ENCODE assay signal across 1 cellular context in the genomic region with DNA sequence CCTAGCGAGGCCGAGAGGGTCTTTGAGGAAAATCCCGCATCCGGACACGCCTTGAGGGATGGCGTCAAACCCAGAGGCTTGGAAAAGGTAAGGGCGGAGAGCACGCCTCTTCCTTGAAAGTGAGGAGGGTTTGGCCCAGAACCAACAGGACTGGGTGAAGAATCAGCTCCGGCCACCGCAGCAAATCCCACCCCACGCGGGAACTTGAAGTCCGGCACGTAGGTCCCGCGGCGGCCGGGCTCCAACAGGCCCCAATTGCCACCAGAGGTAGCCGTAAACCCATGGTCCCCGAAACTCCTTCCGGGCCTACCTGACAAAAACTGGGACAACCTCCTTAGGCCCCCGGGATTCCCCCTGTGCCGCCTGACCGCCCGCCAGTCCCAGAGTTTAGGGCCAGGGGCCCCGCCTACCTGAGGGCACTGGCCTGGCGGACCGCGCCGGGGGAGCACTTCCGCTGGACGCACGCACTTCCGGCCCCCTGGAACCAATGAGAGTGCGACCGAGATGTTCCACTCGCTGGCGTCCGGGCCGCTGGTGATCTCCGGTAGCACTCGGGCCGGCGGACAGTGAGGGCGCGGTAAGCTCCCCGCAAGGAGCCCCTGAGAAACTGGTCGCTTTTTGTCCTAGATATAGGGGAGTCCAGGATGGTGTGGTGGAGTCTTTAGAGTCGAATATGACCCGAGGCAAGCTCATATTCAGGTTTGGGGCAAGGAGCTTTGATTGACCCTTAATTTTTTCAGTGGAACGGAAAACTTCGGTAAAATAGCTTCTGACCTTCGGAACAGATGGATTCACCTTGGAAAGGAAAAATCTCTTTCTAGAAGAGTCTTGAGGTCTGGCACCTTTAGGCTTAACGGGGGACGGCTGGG.
TF ChIP-seq lines count a peak whose summit lies in the region.

A gene (minus strand): TSS at position 453 of the 869 bp plus-strand sequence. CDS start 6,772 bp downstream, outside the sequence.
A gene (plus strand): TSS at position 537 of the 869 bp plus-strand sequence. CDS start 28,599 bp downstream, outside the sequence.

TF ChIP-seq in GM12878, 131 proteins besides CTCF, POLR2A, EP300 and RAD21 (continued from another document and continues in another):
- TF ChIP-seq KDM1A (IDR thresholded peaks at IDR 0.05; ENCODE audit: borderline replicate concordance) = no peak
- peak; percentile 92 for TF ChIP-seq SP1 (IDR thresholded peaks at IDR 0.05; ENCODE audit: low read depth, low read length)
- no peak for TF ChIP-seq MTA2 (IDR thresholded peaks at IDR 0.05; ENCODE audit: low read depth)
- TF ChIP-seq SMAD5 (IDR thresholded peaks at IDR 0.05; ENCODE audit: low read depth) = peak; percentile 91
- peak; percentile 89 for TF ChIP-seq ZNF207 (IDR thresholded peaks at IDR 0.05; ENCODE audit: borderline replicate concordance)
- peak; percentile 98 for TF ChIP-seq POLR2AphosphoS5 (IDR thresholded peaks at IDR 0.05; ENCODE audit: low read length)
- no peak for TF ChIP-seq RCOR1 (conservative IDR thresholded peaks at IDR 0.05; ENCODE audit: low read depth, low read length)
- no peak for TF ChIP-seq KAT2A (conservative IDR thresholded peaks at IDR 0.05; ENCODE audit: control insufficient read depth, low read depth, low read length)
- TF ChIP-seq, protein P1, sequence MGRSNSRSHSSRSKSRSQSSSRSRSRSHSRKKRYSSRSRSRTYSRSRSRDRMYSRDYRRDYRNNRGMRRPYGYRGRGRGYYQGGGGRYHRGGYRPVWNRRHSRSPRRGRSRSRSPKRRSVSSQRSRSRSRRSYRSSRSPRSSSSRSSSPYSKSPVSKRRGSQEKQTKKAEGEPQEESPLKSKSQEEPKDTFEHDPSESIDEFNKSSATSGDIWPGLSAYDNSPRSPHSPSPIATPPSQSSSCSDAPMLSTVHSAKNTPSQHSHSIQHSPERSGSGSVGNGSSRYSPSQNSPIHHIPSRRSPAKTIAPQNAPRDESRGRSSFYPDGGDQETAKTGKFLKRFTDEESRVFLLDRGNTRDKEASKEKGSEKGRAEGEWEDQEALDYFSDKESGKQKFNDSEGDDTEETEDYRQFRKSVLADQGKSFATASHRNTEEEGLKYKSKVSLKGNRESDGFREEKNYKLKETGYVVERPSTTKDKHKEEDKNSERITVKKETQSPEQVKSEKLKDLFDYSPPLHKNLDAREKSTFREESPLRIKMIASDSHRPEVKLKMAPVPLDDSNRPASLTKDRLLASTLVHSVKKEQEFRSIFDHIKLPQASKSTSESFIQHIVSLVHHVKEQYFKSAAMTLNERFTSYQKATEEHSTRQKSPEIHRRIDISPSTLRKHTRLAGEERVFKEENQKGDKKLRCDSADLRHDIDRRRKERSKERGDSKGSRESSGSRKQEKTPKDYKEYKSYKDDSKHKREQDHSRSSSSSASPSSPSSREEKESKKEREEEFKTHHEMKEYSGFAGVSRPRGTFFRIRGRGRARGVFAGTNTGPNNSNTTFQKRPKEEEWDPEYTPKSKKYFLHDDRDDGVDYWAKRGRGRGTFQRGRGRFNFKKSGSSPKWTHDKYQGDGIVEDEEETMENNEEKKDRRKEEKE (IDR thresholded peaks at IDR 0.05) = no peak
- peak; percentile 83 for TF ChIP-seq CREB1 (IDR thresholded peaks at IDR 0.05; ENCODE audit: low read depth)
- TF ChIP-seq ZNF622 (IDR thresholded peaks at IDR 0.05) = no peak
- TF ChIP-seq CEBPB (IDR thresholded peaks at IDR 0.05; ENCODE audit: borderline replicate concordance in 1 of 2, low read depth in 2 of 2, low read length in 2 of 2) = no peak
- 0 out of 2 replicates have a peak, but pooled peaks have one; percentile 55 for TF ChIP-seq WRNIP1 (IDR thresholded peaks at IDR 0.05; ENCODE audit: borderline replicate concordance, low read depth, low read length)
- TF ChIP-seq NR2C1 (IDR thresholded peaks at IDR 0.05) = peak; percentile 86
- peak; percentile 9 to 95; a peak in 2 of 3 replicates for TF ChIP-seq EGR1 (IDR thresholded peaks at IDR 0.05; ENCODE audit: borderline replicate concordance in 1 of 2, low read depth in 2 of 2, low read length in 2 of 2)
- TF ChIP-seq, protein P2, sequence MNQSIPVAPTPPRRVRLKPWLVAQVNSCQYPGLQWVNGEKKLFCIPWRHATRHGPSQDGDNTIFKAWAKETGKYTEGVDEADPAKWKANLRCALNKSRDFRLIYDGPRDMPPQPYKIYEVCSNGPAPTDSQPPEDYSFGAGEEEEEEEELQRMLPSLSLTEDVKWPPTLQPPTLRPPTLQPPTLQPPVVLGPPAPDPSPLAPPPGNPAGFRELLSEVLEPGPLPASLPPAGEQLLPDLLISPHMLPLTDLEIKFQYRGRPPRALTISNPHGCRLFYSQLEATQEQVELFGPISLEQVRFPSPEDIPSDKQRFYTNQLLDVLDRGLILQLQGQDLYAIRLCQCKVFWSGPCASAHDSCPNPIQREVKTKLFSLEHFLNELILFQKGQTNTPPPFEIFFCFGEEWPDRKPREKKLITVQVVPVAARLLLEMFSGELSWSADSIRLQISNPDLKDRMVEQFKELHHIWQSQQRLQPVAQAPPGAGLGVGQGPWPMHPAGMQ (IDR thresholded peaks at IDR 0.05; ENCODE audit: borderline replicate concordance) = peak; percentile 26; the same call in 1 of the 2 replicates
- TF ChIP-seq TBL1XR1 (IDR thresholded peaks at IDR 0.05; ENCODE audit: low read depth, low read length) = no peak
- TF ChIP-seq SMC3 (IDR thresholded peaks at IDR 0.05; ENCODE audit: borderline replicate concordance, low read length) = no peak
- TF ChIP-seq SMAD1 (IDR thresholded peaks at IDR 0.05; ENCODE audit: low read depth, partially characterized antibody) = no peak
- TF ChIP-seq HDGF (IDR thresholded peaks at IDR 0.05) = no peak
- TF ChIP-seq ZZZ3 (IDR thresholded peaks at IDR 0.05; ENCODE audit: control insufficient read depth, insufficient read length, low read depth) = no peak
- TF ChIP-seq CBX5 (IDR thresholded peaks at IDR 0.05; ENCODE audit: low read depth) = peak; percentile 41; the same call in 1 of the 2 replicates
- peak; percentile 60; the same call in 1 of the 2 replicates for TF ChIP-seq SREBF2 (IDR thresholded peaks at IDR 0.05; ENCODE audit: low read length)
- TF ChIP-seq, protein P3, sequence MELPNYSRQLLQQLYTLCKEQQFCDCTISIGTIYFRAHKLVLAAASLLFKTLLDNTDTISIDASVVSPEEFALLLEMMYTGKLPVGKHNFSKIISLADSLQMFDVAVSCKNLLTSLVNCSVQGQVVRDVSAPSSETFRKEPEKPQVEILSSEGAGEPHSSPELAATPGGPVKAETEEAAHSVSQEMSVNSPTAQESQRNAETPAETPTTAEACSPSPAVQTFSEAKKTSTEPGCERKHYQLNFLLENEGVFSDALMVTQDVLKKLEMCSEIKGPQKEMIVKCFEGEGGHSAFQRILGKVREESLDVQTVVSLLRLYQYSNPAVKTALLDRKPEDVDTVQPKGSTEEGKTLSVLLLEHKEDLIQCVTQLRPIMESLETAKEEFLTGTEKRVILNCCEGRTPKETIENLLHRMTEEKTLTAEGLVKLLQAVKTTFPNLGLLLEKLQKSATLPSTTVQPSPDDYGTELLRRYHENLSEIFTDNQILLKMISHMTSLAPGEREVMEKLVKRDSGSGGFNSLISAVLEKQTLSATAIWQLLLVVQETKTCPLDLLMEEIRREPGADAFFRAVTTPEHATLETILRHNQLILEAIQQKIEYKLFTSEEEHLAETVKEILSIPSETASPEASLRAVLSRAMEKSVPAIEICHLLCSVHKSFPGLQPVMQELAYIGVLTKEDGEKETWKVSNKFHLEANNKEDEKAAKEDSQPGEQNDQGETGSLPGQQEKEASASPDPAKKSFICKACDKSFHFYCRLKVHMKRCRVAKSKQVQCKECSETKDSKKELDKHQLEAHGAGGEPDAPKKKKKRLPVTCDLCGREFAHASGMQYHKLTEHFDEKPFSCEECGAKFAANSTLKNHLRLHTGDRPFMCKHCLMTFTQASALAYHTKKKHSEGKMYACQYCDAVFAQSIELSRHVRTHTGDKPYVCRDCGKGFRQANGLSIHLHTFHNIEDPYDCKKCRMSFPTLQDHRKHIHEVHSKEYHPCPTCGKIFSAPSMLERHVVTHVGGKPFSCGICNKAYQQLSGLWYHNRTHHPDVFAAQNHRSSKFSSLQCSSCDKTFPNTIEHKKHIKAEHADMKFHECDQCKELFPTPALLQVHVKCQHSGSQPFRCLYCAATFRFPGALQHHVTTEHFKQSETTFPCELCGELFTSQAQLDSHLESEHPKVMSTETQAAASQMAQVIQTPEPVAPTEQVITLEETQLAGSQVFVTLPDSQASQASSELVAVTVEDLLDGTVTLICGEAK (IDR thresholded peaks at IDR 0.05; ENCODE audit: borderline replicate concordance) = peak; percentile 100
- 0 out of 2 replicates have a peak, but pooled peaks have one; percentile 46 for TF ChIP-seq IRF4 (IDR thresholded peaks at IDR 0.05; ENCODE audit: low read depth, low read length)
- TF ChIP-seq LARP7 (IDR thresholded peaks at IDR 0.05) = peak; percentile 88
- peak; percentile 24; the same call in 1 of the 2 replicates for TF ChIP-seq SMARCA5 (IDR thresholded peaks at IDR 0.05)
- TF ChIP-seq, protein P4, sequence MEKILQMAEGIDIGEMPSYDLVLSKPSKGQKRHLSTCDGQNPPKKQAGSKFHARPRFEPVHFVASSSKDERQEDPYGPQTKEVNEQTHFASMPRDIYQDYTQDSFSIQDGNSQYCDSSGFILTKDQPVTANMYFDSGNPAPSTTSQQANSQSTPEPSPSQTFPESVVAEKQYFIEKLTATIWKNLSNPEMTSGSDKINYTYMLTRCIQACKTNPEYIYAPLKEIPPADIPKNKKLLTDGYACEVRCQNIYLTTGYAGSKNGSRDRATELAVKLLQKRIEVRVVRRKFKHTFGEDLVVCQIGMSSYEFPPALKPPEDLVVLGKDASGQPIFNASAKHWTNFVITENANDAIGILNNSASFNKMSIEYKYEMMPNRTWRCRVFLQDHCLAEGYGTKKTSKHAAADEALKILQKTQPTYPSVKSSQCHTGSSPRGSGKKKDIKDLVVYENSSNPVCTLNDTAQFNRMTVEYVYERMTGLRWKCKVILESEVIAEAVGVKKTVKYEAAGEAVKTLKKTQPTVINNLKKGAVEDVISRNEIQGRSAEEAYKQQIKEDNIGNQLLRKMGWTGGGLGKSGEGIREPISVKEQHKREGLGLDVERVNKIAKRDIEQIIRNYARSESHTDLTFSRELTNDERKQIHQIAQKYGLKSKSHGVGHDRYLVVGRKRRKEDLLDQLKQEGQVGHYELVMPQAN (conservative IDR thresholded peaks at IDR 0.05) = peak; percentile 47; the same call in 1 of the 2 replicates
- TF ChIP-seq, protein P5, sequence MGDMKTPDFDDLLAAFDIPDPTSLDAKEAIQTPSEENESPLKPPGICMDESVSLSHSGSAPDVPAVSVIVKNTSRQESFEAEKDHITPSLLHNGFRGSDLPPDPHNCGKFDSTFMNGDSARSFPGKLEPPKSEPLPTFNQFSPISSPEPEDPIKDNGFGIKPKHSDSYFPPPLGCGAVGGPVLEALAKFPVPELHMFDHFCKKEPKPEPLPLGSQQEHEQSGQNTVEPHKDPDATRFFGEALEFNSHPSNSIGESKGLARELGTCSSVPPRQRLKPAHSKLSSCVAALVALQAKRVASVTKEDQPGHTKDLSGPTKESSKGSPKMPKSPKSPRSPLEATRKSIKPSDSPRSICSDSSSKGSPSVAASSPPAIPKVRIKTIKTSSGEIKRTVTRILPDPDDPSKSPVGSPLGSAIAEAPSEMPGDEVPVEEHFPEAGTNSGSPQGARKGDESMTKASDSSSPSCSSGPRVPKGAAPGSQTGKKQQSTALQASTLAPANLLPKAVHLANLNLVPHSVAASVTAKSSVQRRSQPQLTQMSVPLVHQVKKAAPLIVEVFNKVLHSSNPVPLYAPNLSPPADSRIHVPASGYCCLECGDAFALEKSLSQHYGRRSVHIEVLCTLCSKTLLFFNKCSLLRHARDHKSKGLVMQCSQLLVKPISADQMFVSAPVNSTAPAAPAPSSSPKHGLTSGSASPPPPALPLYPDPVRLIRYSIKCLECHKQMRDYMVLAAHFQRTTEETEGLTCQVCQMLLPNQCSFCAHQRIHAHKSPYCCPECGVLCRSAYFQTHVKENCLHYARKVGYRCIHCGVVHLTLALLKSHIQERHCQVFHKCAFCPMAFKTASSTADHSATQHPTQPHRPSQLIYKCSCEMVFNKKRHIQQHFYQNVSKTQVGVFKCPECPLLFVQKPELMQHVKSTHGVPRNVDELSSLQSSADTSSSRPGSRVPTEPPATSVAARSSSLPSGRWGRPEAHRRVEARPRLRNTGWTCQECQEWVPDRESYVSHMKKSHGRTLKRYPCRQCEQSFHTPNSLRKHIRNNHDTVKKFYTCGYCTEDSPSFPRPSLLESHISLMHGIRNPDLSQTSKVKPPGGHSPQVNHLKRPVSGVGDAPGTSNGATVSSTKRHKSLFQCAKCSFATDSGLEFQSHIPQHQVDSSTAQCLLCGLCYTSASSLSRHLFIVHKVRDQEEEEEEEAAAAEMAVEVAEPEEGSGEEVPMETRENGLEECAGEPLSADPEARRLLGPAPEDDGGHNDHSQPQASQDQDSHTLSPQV (IDR thresholded peaks at IDR 0.05) = no peak
- TF ChIP-seq SUZ12 (IDR thresholded peaks at IDR 0.05; ENCODE audit: unreplicated experiment) = no peak
- peak; percentile 68; the same call in 1 of the 2 replicates for TF ChIP-seq ZNF24 (IDR thresholded peaks at IDR 0.05)
- TF ChIP-seq, protein P6, sequence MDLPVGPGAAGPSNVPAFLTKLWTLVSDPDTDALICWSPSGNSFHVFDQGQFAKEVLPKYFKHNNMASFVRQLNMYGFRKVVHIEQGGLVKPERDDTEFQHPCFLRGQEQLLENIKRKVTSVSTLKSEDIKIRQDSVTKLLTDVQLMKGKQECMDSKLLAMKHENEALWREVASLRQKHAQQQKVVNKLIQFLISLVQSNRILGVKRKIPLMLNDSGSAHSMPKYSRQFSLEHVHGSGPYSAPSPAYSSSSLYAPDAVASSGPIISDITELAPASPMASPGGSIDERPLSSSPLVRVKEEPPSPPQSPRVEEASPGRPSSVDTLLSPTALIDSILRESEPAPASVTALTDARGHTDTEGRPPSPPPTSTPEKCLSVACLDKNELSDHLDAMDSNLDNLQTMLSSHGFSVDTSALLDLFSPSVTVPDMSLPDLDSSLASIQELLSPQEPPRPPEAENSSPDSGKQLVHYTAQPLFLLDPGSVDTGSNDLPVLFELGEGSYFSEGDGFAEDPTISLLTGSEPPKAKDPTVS (IDR thresholded peaks at IDR 0.05; ENCODE audit: low read depth, low read length) = no peak
- TF ChIP-seq, protein P7, sequence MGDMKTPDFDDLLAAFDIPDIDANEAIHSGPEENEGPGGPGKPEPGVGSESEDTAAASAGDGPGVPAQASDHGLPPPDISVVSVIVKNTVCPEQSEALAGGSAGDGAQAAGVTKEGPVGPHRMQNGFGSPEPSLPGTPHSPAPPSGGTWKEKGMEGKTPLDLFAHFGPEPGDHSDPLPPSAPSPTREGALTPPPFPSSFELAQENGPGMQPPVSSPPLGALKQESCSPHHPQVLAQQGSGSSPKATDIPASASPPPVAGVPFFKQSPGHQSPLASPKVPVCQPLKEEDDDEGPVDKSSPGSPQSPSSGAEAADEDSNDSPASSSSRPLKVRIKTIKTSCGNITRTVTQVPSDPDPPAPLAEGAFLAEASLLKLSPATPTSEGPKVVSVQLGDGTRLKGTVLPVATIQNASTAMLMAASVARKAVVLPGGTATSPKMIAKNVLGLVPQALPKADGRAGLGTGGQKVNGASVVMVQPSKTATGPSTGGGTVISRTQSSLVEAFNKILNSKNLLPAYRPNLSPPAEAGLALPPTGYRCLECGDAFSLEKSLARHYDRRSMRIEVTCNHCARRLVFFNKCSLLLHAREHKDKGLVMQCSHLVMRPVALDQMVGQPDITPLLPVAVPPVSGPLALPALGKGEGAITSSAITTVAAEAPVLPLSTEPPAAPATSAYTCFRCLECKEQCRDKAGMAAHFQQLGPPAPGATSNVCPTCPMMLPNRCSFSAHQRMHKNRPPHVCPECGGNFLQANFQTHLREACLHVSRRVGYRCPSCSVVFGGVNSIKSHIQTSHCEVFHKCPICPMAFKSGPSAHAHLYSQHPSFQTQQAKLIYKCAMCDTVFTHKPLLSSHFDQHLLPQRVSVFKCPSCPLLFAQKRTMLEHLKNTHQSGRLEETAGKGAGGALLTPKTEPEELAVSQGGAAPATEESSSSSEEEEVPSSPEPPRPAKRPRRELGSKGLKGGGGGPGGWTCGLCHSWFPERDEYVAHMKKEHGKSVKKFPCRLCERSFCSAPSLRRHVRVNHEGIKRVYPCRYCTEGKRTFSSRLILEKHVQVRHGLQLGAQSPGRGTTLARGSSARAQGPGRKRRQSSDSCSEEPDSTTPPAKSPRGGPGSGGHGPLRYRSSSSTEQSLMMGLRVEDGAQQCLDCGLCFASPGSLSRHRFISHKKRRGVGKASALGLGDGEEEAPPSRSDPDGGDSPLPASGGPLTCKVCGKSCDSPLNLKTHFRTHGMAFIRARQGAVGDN (IDR thresholded peaks at IDR 0.05) = peak; percentile 79
